ENCODE assay signal across 1 cellular context in the genomic region with DNA sequence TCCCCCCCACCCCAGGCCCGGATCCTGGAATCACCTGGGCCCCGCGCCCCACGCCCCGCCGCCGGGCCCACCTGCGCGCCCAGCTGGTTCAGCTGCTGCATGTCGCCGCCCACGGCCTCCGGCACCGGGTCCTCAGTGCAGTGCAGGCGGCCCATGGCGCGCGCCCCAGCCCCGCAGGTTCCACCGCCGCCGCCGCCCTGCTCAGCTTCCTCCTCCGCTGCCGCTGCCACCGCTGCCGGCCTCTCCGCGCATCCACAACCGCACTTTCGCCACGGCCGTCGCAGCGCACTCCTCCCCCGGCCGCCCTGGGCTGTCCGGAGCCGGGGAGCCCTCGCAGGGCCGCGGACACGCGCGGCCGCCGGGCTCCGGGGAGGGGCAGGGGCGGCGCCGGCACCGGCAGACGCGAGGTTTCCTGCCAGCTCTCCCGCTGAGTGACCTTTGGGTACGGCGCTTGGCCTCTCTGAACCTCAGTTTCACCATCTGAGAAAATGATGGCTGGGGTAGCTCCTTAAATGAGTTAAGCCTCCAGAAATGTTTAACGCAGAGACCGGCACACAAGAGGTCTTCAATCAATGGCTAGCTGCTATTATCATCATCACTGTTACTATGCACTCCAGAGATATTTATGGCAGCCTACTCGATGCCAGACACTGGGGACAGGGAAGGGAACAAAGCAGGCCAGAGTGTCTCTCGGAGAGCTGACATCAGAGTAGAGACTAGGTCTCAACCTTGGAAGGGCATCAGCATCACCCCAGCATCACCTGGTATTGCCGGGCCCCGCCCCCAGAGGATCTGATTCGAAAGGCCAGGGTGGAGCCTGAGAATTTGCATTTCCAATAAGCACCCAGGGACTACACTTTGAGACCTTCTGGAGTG.
TF ChIP-seq lines count a peak whose summit lies in the region.

A gene (minus strand): TSS at position 231 of the 876 bp plus-strand sequence. CDS start 76 bp downstream, at position 155.

TF ChIP-seq in HEK293, 187 proteins besides CTCF, POLR2A, EP300 and RAD21 (continued from another document and continues in another):
- TF ChIP-seq, protein P1, sequence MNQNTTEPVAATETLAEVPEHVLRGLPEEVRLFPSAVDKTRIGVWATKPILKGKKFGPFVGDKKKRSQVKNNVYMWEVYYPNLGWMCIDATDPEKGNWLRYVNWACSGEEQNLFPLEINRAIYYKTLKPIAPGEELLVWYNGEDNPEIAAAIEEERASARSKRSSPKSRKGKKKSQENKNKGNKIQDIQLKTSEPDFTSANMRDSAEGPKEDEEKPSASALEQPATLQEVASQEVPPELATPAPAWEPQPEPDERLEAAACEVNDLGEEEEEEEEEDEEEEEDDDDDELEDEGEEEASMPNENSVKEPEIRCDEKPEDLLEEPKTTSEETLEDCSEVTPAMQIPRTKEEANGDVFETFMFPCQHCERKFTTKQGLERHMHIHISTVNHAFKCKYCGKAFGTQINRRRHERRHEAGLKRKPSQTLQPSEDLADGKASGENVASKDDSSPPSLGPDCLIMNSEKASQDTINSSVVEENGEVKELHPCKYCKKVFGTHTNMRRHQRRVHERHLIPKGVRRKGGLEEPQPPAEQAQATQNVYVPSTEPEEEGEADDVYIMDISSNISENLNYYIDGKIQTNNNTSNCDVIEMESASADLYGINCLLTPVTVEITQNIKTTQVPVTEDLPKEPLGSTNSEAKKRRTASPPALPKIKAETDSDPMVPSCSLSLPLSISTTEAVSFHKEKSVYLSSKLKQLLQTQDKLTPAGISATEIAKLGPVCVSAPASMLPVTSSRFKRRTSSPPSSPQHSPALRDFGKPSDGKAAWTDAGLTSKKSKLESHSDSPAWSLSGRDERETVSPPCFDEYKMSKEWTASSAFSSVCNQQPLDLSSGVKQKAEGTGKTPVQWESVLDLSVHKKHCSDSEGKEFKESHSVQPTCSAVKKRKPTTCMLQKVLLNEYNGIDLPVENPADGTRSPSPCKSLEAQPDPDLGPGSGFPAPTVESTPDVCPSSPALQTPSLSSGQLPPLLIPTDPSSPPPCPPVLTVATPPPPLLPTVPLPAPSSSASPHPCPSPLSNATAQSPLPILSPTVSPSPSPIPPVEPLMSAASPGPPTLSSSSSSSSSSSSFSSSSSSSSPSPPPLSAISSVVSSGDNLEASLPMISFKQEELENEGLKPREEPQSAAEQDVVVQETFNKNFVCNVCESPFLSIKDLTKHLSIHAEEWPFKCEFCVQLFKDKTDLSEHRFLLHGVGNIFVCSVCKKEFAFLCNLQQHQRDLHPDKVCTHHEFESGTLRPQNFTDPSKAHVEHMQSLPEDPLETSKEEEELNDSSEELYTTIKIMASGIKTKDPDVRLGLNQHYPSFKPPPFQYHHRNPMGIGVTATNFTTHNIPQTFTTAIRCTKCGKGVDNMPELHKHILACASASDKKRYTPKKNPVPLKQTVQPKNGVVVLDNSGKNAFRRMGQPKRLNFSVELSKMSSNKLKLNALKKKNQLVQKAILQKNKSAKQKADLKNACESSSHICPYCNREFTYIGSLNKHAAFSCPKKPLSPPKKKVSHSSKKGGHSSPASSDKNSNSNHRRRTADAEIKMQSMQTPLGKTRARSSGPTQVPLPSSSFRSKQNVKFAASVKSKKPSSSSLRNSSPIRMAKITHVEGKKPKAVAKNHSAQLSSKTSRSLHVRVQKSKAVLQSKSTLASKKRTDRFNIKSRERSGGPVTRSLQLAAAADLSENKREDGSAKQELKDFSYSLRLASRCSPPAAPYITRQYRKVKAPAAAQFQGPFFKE (tag by site-specific recombination; IDR thresholded peaks at IDR 0.05; ENCODE audit: borderline replicate concordance): no peak
- peak; percentile 28; the same call in 1 of the 2 replicates for TF ChIP-seq KLF10 (tag by site-specific recombination; IDR thresholded peaks at IDR 0.05)
- no peak for TF ChIP-seq ZBTB7A (tag by site-specific recombination; IDR thresholded peaks at IDR 0.05; ENCODE audit: low read depth)
- TF ChIP-seq KLF8 (tag by site-specific recombination; IDR thresholded peaks at IDR 0.05): 0 out of 2 replicates have a peak, but pooled peaks have one; percentile 8
- TF ChIP-seq ZNF146 (tag by site-specific recombination; IDR thresholded peaks at IDR 0.05): no peak
- TF ChIP-seq, protein P2, sequence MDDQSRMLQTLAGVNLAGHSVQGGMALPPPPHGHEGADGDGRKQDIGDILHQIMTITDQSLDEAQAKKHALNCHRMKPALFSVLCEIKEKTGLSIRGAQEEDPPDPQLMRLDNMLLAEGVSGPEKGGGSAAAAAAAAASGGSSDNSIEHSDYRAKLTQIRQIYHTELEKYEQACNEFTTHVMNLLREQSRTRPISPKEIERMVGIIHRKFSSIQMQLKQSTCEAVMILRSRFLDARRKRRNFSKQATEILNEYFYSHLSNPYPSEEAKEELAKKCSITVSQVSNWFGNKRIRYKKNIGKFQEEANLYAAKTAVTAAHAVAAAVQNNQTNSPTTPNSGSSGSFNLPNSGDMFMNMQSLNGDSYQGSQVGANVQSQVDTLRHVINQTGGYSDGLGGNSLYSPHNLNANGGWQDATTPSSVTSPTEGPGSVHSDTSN (CRISPR knock-in tag; IDR thresholded peaks at IDR 0.05): peak; percentile 46; the same call in 1 of the 2 replicates
- TF ChIP-seq, protein P3, sequence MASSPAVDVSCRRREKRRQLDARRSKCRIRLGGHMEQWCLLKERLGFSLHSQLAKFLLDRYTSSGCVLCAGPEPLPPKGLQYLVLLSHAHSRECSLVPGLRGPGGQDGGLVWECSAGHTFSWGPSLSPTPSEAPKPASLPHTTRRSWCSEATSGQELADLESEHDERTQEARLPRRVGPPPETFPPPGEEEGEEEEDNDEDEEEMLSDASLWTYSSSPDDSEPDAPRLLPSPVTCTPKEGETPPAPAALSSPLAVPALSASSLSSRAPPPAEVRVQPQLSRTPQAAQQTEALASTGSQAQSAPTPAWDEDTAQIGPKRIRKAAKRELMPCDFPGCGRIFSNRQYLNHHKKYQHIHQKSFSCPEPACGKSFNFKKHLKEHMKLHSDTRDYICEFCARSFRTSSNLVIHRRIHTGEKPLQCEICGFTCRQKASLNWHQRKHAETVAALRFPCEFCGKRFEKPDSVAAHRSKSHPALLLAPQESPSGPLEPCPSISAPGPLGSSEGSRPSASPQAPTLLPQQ (tag by site-specific recombination; IDR thresholded peaks at IDR 0.05): peak; percentile 9
- TF ChIP-seq, protein P4, sequence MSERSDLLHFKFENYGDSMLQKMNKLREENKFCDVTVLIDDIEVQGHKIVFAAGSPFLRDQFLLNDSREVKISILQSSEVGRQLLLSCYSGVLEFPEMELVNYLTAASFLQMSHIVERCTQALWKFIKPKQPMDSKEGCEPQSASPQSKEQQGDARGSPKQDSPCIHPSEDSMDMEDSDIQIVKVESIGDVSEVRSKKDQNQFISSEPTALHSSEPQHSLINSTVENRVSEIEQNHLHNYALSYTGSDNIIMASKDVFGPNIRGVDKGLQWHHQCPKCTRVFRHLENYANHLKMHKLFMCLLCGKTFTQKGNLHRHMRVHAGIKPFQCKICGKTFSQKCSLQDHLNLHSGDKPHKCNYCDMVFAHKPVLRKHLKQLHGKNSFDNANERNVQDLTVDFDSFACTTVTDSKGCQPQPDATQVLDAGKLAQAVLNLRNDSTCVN (tag by site-specific recombination; optimal IDR thresholded peaks at IDR 0.05): peak; percentile 67
- TF ChIP-seq ZNF394 (tag by site-specific recombination; IDR thresholded peaks at IDR 0.05; ENCODE audit: borderline replicate concordance): no peak
- TF ChIP-seq, protein P5, sequence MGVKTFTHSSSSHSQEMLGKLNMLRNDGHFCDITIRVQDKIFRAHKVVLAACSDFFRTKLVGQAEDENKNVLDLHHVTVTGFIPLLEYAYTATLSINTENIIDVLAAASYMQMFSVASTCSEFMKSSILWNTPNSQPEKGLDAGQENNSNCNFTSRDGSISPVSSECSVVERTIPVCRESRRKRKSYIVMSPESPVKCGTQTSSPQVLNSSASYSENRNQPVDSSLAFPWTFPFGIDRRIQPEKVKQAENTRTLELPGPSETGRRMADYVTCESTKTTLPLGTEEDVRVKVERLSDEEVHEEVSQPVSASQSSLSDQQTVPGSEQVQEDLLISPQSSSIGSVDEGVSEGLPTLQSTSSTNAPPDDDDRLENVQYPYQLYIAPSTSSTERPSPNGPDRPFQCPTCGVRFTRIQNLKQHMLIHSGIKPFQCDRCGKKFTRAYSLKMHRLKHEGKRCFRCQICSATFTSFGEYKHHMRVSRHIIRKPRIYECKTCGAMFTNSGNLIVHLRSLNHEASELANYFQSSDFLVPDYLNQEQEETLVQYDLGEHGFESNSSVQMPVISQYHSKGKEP (tag by site-specific recombination; IDR thresholded peaks at IDR 0.05): 0 out of 2 replicates have a peak, but pooled peaks have one; percentile 25
- TF ChIP-seq SCRT2 (tag by site-specific recombination; IDR thresholded peaks at IDR 0.05): no peak
- TF ChIP-seq ZNF777 (tag by site-specific recombination; IDR thresholded peaks at IDR 0.05; ENCODE audit: borderline replicate concordance): no peak
- TF ChIP-seq ZBTB17 (tag by site-specific recombination; IDR thresholded peaks at IDR 0.05): 0 out of 2 replicates have a peak, but pooled peaks have one; percentile 30
- TF ChIP-seq ZNF843 (tag by site-specific recombination; IDR thresholded peaks at IDR 0.05): no peak
- peak; percentile 41; the same call in 1 of the 2 replicates for TF ChIP-seq ZEB2 (tag by site-specific recombination; IDR thresholded peaks at IDR 0.05)
- TF ChIP-seq ZNF335 (tag by site-specific recombination; conservative IDR thresholded peaks at IDR 0.05): peak; percentile 95
- TF ChIP-seq SP2 (tag by site-specific recombination; IDR thresholded peaks at IDR 0.05): no peak
- TF ChIP-seq ZFP69B (tag by site-specific recombination; IDR thresholded peaks at IDR 0.05): 0 out of 2 replicates have a peak, but pooled peaks have one; percentile 36
- TF ChIP-seq ZNF561 (tag by site-specific recombination; IDR thresholded peaks at IDR 0.05; ENCODE audit: borderline replicate concordance): 0 out of 2 replicates have a peak, but pooled peaks have one; percentile 40
- no peak for TF ChIP-seq MEIS1 (CRISPR knock-in tag; IDR thresholded peaks at IDR 0.05; ENCODE audit: borderline replicate concordance)
- 0 out of 2 replicates have a peak, but pooled peaks have one; percentile 4 for TF ChIP-seq ZBTB8A (tag by site-specific recombination; IDR thresholded peaks at IDR 0.05)
- TF ChIP-seq ZFP41 (tag by site-specific recombination; IDR thresholded peaks at IDR 0.05; ENCODE audit: borderline replicate concordance): no peak
- TF ChIP-seq SP7 (tag by site-specific recombination; IDR thresholded peaks at IDR 0.05): 0 out of 2 replicates have a peak, but pooled peaks have one; percentile 30
- TF ChIP-seq ZNF184 (tag by site-specific recombination; IDR thresholded peaks at IDR 0.05): 0 out of 2 replicates have a peak, but pooled peaks have one; percentile 49
- no peak for TF ChIP-seq ZNF560 (tag by site-specific recombination; IDR thresholded peaks at IDR 0.05; ENCODE audit: borderline replicate concordance)
- TF ChIP-seq ZNF132 (tag by site-specific recombination; IDR thresholded peaks at IDR 0.05; ENCODE audit: borderline replicate concordance): no peak
- no peak for TF ChIP-seq MYNN (tag by site-specific recombination; IDR thresholded peaks at IDR 0.05; ENCODE audit: borderline replicate concordance)
- TF ChIP-seq, protein P6, sequence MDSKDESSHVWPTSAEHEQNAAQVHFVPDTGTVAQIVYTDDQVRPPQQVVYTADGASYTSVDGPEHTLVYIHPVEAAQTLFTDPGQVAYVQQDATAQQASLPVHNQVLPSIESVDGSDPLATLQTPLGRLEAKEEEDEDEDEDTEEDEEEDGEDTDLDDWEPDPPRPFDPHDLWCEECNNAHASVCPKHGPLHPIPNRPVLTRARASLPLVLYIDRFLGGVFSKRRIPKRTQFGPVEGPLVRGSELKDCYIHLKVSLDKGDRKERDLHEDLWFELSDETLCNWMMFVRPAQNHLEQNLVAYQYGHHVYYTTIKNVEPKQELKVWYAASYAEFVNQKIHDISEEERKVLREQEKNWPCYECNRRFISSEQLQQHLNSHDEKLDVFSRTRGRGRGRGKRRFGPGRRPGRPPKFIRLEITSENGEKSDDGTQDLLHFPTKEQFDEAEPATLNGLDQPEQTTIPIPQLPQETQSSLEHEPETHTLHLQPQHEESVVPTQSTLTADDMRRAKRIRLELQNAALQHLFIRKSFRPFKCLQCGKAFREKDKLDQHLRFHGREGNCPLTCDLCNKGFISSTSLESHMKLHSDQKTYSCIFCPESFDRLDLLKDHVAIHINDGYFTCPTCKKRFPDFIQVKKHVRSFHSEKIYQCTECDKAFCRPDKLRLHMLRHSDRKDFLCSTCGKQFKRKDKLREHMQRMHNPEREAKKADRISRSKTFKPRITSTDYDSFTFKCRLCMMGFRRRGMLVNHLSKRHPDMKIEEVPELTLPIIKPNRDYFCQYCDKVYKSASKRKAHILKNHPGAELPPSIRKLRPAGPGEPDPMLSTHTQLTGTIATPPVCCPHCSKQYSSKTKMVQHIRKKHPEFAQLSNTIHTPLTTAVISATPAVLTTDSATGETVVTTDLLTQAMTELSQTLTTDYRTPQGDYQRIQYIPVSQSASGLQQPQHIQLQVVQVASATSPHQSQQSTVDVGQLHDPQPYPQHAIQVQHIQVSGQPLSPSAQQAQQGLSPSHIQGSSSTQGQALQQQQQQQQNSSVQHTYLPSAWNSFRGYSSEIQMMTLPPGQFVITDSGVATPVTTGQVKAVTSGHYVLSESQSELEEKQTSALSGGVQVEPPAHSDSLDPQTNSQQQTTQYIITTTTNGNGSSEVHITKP (tag by site-specific recombination; IDR thresholded peaks at IDR 0.05): peak; percentile 58
- 0 out of 2 replicates have a peak, but pooled peaks have one; percentile 50 for TF ChIP-seq ZNF677 (tag by site-specific recombination; IDR thresholded peaks at IDR 0.05)
- peak; percentile 11; the same call in 1 of the 2 replicates for TF ChIP-seq GLIS1 (tag by site-specific recombination; IDR thresholded peaks at IDR 0.05)
- TF ChIP-seq IKZF3 (tag by site-specific recombination; IDR thresholded peaks at IDR 0.05): peak; percentile 29; the same call in 1 of the 2 replicates
- no peak for TF ChIP-seq ZSCAN23 (tag by site-specific recombination; IDR thresholded peaks at IDR 0.05)
- no peak for TF ChIP-seq ZNF433 (tag by site-specific recombination; IDR thresholded peaks at IDR 0.05; ENCODE audit: low read depth)
- 0 out of 2 replicates have a peak, but pooled peaks have one; percentile 54 for TF ChIP-seq ZNF596 (tag by site-specific recombination; IDR thresholded peaks at IDR 0.05)
- TF ChIP-seq SP3 (tag by site-specific recombination; IDR thresholded peaks at IDR 0.05): peak; percentile 38; the same call in 1 of the 2 replicates
- no peak for TF ChIP-seq ZIC2 (tag by site-specific recombination; IDR thresholded peaks at IDR 0.05)
- peak; percentile 65; the same call in 1 of the 2 replicates for TF ChIP-seq ZSCAN30 (tag by site-specific recombination; IDR thresholded peaks at IDR 0.05)
- peak; percentile 83 for TF ChIP-seq ZFHX2 (tag by site-specific recombination; conservative IDR thresholded peaks at IDR 0.05)
- no peak; the same call in 1 of the 2 replicates for TF ChIP-seq EGR2 (tag by site-specific recombination; IDR thresholded peaks at IDR 0.05; ENCODE audit: low read depth)
